20 cellular contexts compared by ENCODE assay signal in the genomic region with DNA sequence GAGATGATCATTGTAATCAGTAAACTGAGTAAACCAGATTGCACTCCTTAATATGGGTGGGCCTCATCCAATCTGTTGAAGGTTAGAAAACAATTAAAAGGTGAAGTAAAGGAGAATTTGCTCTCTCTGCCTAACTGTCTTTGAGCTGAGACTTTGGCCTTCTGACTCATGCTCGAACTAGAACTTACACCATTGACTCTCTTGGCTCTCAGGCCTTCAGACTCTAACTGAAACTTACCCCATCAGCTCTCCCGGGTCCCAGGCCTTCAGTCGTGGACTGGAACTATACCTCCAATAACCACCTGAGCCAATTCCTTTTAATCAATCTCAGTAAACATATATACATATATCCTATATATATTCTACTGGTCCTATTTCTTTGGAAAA.
"Had no signal": no experiment of that assay in that cellular context is flagged by ENCODE, and none has a peak within 500 bp of the region (broad histone marks: within the 10 kb centered on the region; RNA-seq: fewer than 3 reads in every experiment).

No MANE protein-coding gene starts in this region.

- H3K27ac Mint-ChIP-seq: natural killer cell; neural progenitor cell; progenitor cell of endocrine pancreas; stimulated activated effector memory CD8-positive, alpha-beta T cell treated with anti-CD3 and anti-CD28 coated beads, Interleukin-12 subunit alpha, Interleukin-12 subunit beta, amount 100 ng/mL, for 72 hours; stimulated activated naive CD8-positive, alpha-beta T cell treated with anti-CD3 and anti-CD28 coated beads, Interleukin-15, Interleukin-2, amounts not matched to agents 100 ng/mL and 50 ng/mL, for 24 hours had no signal

- H3K4me3 ChIP-seq: dorsolateral prefrontal cortex, gastrocnemius medialis, lower lobe of right lung, neural progenitor cell, transverse colon, upper lobe of right lung, uterus had no signal

- H3K27me3 ChIP-seq: dorsolateral prefrontal cortex, gastrocnemius medialis, neural progenitor cell, transverse colon, upper lobe of right lung, uterus had no signal

- ATAC-seq: gastrocnemius medialis; lower lobe of right lung; natural killer cell; sciatic nerve; stimulated activated effector memory CD8-positive, alpha-beta T cell treated with anti-CD3 and anti-CD28 coated beads, Interleukin-12 subunit alpha, Interleukin-12 subunit beta, amount 100 ng/mL, for 72 hours; upper lobe of right lung had no signal

- H3K36me3 ChIP-seq: gastrocnemius medialis, lower lobe of right lung, neural progenitor cell, transverse colon, upper lobe of right lung, uterus had no signal

- H3K4me2 ChIP-seq: neural progenitor cell had no signal

- H3K9ac ChIP-seq: neural progenitor cell, parathyroid adenoma had no signal

- H3K9me3 Mint-ChIP-seq: neural progenitor cell; stimulated activated effector memory CD8-positive, alpha-beta T cell treated with anti-CD3 and anti-CD28 coated beads, Interleukin-12 subunit alpha, Interleukin-12 subunit beta, amount 100 ng/mL, for 72 hours; stimulated activated naive CD8-positive, alpha-beta T cell treated with anti-CD3 and anti-CD28 coated beads, Interleukin-15, Interleukin-2, amounts not matched to agents 100 ng/mL and 50 ng/mL, for 24 hours had no signal

- FAIRE-seq: colon had no signal

- H3K36me3 Mint-ChIP-seq: natural killer cell; stimulated activated effector memory CD8-positive, alpha-beta T cell treated with anti-CD3 and anti-CD28 coated beads, Interleukin-12 subunit alpha, Interleukin-12 subunit beta, amount 100 ng/mL, for 72 hours had no signal

- H3K4me3 Mint-ChIP-seq: natural killer cell; neural progenitor cell; stimulated activated effector memory CD8-positive, alpha-beta T cell treated with anti-CD3 and anti-CD28 coated beads, Interleukin-12 subunit alpha, Interleukin-12 subunit beta, amount 100 ng/mL, for 72 hours; stimulated activated naive CD8-positive, alpha-beta T cell treated with anti-CD3 and anti-CD28 coated beads, Interleukin-15, Interleukin-2, amounts not matched to agents 100 ng/mL and 50 ng/mL, for 24 hours had no signal

- H3K4me1 Mint-ChIP-seq: natural killer cell; stimulated activated effector memory CD8-positive, alpha-beta T cell treated with anti-CD3 and anti-CD28 coated beads, Interleukin-12 subunit alpha, Interleukin-12 subunit beta, amount 100 ng/mL, for 72 hours had no signal

- H2AFZ ChIP-seq: neural progenitor cell, parathyroid adenoma had no signal

- H3K27me3 Mint-ChIP-seq: progenitor cell of endocrine pancreas had no signal

- DNase-seq: dorsolateral prefrontal cortex; effector CD4-positive, alpha-beta T cell; foreskin fibroblast; gastrocnemius medialis; left cardiac atrium; left ventricle myocardium superior; lower lobe of right lung; natural killer cell; stimulated activated CD4-positive, alpha-beta T cell treated with anti-CD3 and anti-CD28 coated beads, Interleukin-2, amount 100 ng/mL, for 24 hours; stimulated activated CD4-positive, alpha-beta T cell treated with anti-CD3 and anti-CD28 coated beads, Interleukin-4, amount 100 ng/mL, for 24 hours; transverse colon; upper lobe of right lung; uterus had no signal

- H3K4me1 ChIP-seq: lower lobe of right lung, parathyroid adenoma, upper lobe of right lung, uterus had no signal

- H3K27ac ChIP-seq: gastrocnemius medialis, lower lobe of right lung, neural progenitor cell, parathyroid adenoma, transverse colon, upper lobe of right lung, uterus had no signal

- H3K9me3 ChIP-seq: gastrocnemius medialis, lower lobe of right lung, transverse colon, upper lobe of right lung, uterus had no signal
